In genomic region chr11:295351-296205, GRCh38 we compare ENCODE assay signal across 21 cellular contexts. TPM values are rescaled to one million over a fixed set of nuclear protein-coding genes. Genes with fewer than 3 reads are reported as not detected.
DNase-seq lines count a peak whose midpoint lies in the region; ATAC-seq, FAIRE-seq and TF ChIP-seq lines count a peak whose summit lies in the region.
"Had no signal": no experiment of that assay in that cellular context is flagged by ENCODE, and none has a peak within 500 bp of the region (broad histone marks: within the 10 kb centered on the region; RNA-seq: fewer than 3 reads in every experiment).

No MANE protein-coding gene starts in this region.

- POLR2A ChIA-PET in activated CD8-positive, alpha-beta T cell treated with anti-CD3 and anti-CD28 coated beads for 36 hours (lab: Charles Lee): interaction anchor here (0.6 to 3.8 kb wide), 6 partner anchors 8 to 516 kb away, joined by 3 to 33 read pairs (median 4); partner anchors contain the start of gene NLRP6

- no peaks in the 10 kb centered on the region for H3K9me3 Mint-ChIP-seq in activated CD8-positive, alpha-beta T cell treated with anti-CD3 and anti-CD28 coated beads for 36 hours
- H3K9me3 Mint-ChIP-seq: stimulated activated effector memory CD8-positive, alpha-beta T cell treated with anti-CD3 and anti-CD28 coated beads, Interleukin-12 subunit alpha, Interleukin-12 subunit beta, amount 100 ng/mL, for 72 hours; type B pancreatic cell had no signal

- H3K27ac ChIP-seq in lower lobe of right lung: no peak overlapping the region
- H3K27ac ChIP-seq: brain microvascular endothelial cell, C4-2B, esophagus squamous epithelium, heart left ventricle had no signal

- peaks cover 13% of the 10 kb centered on the region for H3K4me1 ChIP-seq in lower lobe of right lung

- TF ChIP-seq CTCF in activated CD8-positive, alpha-beta T cell treated with anti-CD3 and anti-CD28 coated beads for 36 hours (IDR thresholded peaks at IDR 0.05): no peak
- TF ChIP-seq CTCF in lower lobe of right lung (IDR thresholded peaks at IDR 0.05) (no peak), D721Med (IDR thresholded peaks at IDR 0.05; ENCODE audit: insufficient read depth, missing control alignments) (no peak)

- no peaks in the 10 kb centered on the region for H3K9me3 ChIP-seq in lower lobe of right lung
- H3K9me3 ChIP-seq: esophagus squamous epithelium, heart left ventricle had no signal

- no peak for ATAC-seq in activated CD8-positive, alpha-beta T cell treated with anti-CD3 and anti-CD28 coated beads for 36 hours
- no peak for ATAC-seq in lower lobe of right lung
- ATAC-seq: heart left ventricle; stimulated activated effector memory CD8-positive, alpha-beta T cell treated with anti-CD3 and anti-CD28 coated beads, Interleukin-12 subunit alpha, Interleukin-12 subunit beta, amount 100 ng/mL, for 72 hours had no signal

- H3K4me3 ChIP-seq in lower lobe of right lung: no peak overlapping the region
- H3K4me3 ChIP-seq: esophagus squamous epithelium, heart left ventricle, smooth muscle cell had no signal

- peak overlapping the region; percentile 57 for H3K27ac Mint-ChIP-seq in activated CD8-positive, alpha-beta T cell treated with anti-CD3 and anti-CD28 coated beads for 36 hours
- H3K27ac Mint-ChIP-seq: type B pancreatic cell had no signal

- peaks cover 27% of the 10 kb centered on the region for H3K36me3 Mint-ChIP-seq in activated CD8-positive, alpha-beta T cell treated with anti-CD3 and anti-CD28 coated beads for 36 hours (ENCODE audit: low read depth)

- peaks cover 19% of the 10 kb centered on the region for H3K27me3 ChIP-seq in lower lobe of right lung (ENCODE audit: low read depth)

- H3K4me1 Mint-ChIP-seq in activated CD8-positive, alpha-beta T cell treated with anti-CD3 and anti-CD28 coated beads for 36 hours (ENCODE audit: low read depth): peaks cover 44% of the 10 kb centered on the region

- peaks cover 5% of the 10 kb centered on the region for H3K27me3 Mint-ChIP-seq in activated CD8-positive, alpha-beta T cell treated with anti-CD3 and anti-CD28 coated beads for 36 hours

- intact Hi-C loops in activated CD8-positive, alpha-beta T cell treated with anti-CD3 and anti-CD28 coated beads for 36 hours (cut with micrococcal nuclease): no loop called here
- intact Hi-C loops in lower lobe of right lung (cut with DNase I): no loop called here

- FAIRE-seq in RCC 7860 (lab: Jason Lieb, UNC) (no peak), D721Med (lab: Jason Lieb, UNC) (no peak)

- peak overlapping the region; percentile 8 for H3K4me3 Mint-ChIP-seq in activated CD8-positive, alpha-beta T cell treated with anti-CD3 and anti-CD28 coated beads for 36 hours
- H3K4me3 Mint-ChIP-seq: stimulated activated effector memory CD8-positive, alpha-beta T cell treated with anti-CD3 and anti-CD28 coated beads, Interleukin-12 subunit alpha, Interleukin-12 subunit beta, amount 100 ng/mL, for 72 hours; type B pancreatic cell had no signal

- CTCF ChIA-PET in activated CD8-positive, alpha-beta T cell treated with anti-CD3 and anti-CD28 coated beads for 36 hours (lab: Charles Lee): interaction anchor here (1.3 to 1.7 kb wide), 2 partner anchors 10 to 44 kb away, joined by 3 to 8 read pairs; no protein-coding TSS in a partner anchor

- H3K36me3 ChIP-seq in lower lobe of right lung: peaks cover 22% of the 10 kb centered on the region
- H3K36me3 ChIP-seq: brain microvascular endothelial cell had no signal

- peak; percentile 24 for DNase-seq in activated CD4-positive, alpha-beta T cell treated with anti-CD3 and anti-CD28 coated beads for 1 hour
- no peak for DNase-seq in activated CD4-positive, alpha-beta T cell treated with anti-CD3 and anti-CD28 coated beads, Interleukin-2, amount 50 U/mL, for 4 hours
- peak; percentile 28 for DNase-seq in activated CD8-positive, alpha-beta T cell treated with anti-CD3 and anti-CD28 coated beads for 36 hours
- DNase-seq in lower lobe of right lung (peak; percentile 43), RCC 7860 (ENCODE audit: low spot score) (no peak), D721Med (ENCODE audit: insufficient read length, low spot score) (no peak)
- DNase-seq: activated CD4-positive, alpha-beta T cell treated with anti-CD3 and anti-CD28 coated beads, Interleukin-2, amount 50 U/mL, for 1 hour; activated gamma-delta T cell treated with Interleukin-2 at 50 U/mL for 16 hours; brain microvascular endothelial cell; DMS79; esophagus squamous epithelium; NCI-H2029; NCI-H510A treated with DMSO at 0.1 percent for 48 hours had no signal

RNA-seq across cellular contexts. Expression of gene IFITM5, which starts 3.7 kb away (rescaled TPM):
- total RNA-seq in activated CD8-positive, alpha-beta T cell treated with anti-CD3 and anti-CD28 coated beads for 36 hours: not detected
- total RNA-seq in lower lobe of right lung: not detected
- total RNA-seq: A172, esophagus squamous epithelium, heart left ventricle, OCI-LY7, SK-MEL-5, smooth muscle cell had no signal

RNA-seq across cellular contexts. Expression of gene PGGHG, which starts 6.7 kb away (rescaled TPM):
- 100 to 1,000 TPM; 298 to 308 TPM for total RNA-seq in activated CD8-positive, alpha-beta T cell treated with anti-CD3 and anti-CD28 coated beads for 36 hours
- 163 TPM for total RNA-seq in lower lobe of right lung

RNA-seq across cellular contexts. Expression of gene IFITM2, which starts 12.0 kb away (rescaled TPM):
- 100 to 1,000 TPM; 540 to 549 TPM for total RNA-seq in activated CD8-positive, alpha-beta T cell treated with anti-CD3 and anti-CD28 coated beads for 36 hours
- total RNA-seq in lower lobe of right lung: 607 TPM

RNA-seq across cellular contexts. Expression of gene NLRP6, which starts 17.4 kb away (rescaled TPM):
- 1 to 10 TPM; 3.3 to 3.4 TPM for total RNA-seq in activated CD8-positive, alpha-beta T cell treated with anti-CD3 and anti-CD28 coated beads for 36 hours
- total RNA-seq in lower lobe of right lung: 1.3 TPM
- total RNA-seq: A172, smooth muscle cell had no signal

RNA-seq across cellular contexts. Expression of gene IFITM1, which starts 18.3 kb away (rescaled TPM):
- total RNA-seq in activated CD8-positive, alpha-beta T cell treated with anti-CD3 and anti-CD28 coated beads for 36 hours: 100 to 1,000 TPM; 296 to 304 TPM
- 128 TPM for total RNA-seq in lower lobe of right lung

Comparison
In these comparisons a context has a peak if more than half of its experiments do, and no peak if none do; other contexts are left out.
1. DNase-seq: peak in activated CD4-positive, alpha-beta T cell treated with anti-CD3 and anti-CD28 coated beads for 1 hour (single experiment), activated CD8-positive, alpha-beta T cell treated with anti-CD3 and anti-CD28 coated beads for 36 hours (single experiment) and lower lobe of right lung (single experiment); none in activated CD4-positive, alpha-beta T cell treated with anti-CD3 and anti-CD28 coated beads, Interleukin-2, amount 50 U/mL, for 4 hours (0 of 2), RCC 7860 (single experiment) and D721Med (single experiment).